8 cellular contexts compared by ENCODE assay signal in genomic region chr12:5022465-5023061, GRCh38. TPM values are rescaled to one million over a fixed set of nuclear protein-coding genes. Genes with fewer than 3 reads are reported as not detected.
DNase-seq lines count a peak whose midpoint lies in the region; ATAC-seq, FAIRE-seq and TF ChIP-seq lines count a peak whose summit lies in the region.

No MANE protein-coding gene starts in this region.

- peak; percentile 96 to 98 for TF ChIP-seq RAD21 in H1 (IDR thresholded peaks at IDR 0.05 in 1 of 2, conservative IDR thresholded peaks at IDR 0.05 in 1 of 2; ENCODE audit: low read depth in 2 of 2, low read length in 2 of 2)

- no peaks in the 10 kb centered on the region for H3K79me1 ChIP-seq in H1 (ENCODE audit: low read depth, low read length)

- no peaks in the 10 kb centered on the region for H4K20me1 ChIP-seq in H1 (replicated peaks in 1 of 2; ENCODE audit: control insufficient read depth in 1 of 2, insufficient read depth in 2 of 2, low read length in 2 of 2)

- no peak overlapping the region for H4K91ac ChIP-seq in H1 (replicated peaks; ENCODE audit: insufficient read length, low read length)

- H2BK5ac ChIP-seq in H1 (ENCODE audit: low read depth, low read length) = no peak overlapping the region

- ATAC-seq in GM21576 (IDR thresholded peaks at IDR 0.05; ENCODE audit: unreplicated experiment) = no peak

- no peak overlapping the region for H3K14ac ChIP-seq in H1 (ENCODE audit: insufficient read length)

- no peak for TF ChIP-seq POLR2A in H1 (IDR thresholded peaks at IDR 0.05; ENCODE audit: control extremely low read depth in 1 of 2, low read depth in 2 of 2, low read length in 2 of 2)

- no peak overlapping the region for H3K4ac ChIP-seq in H1 (replicated peaks; ENCODE audit: insufficient read length, low read depth, low read length)

- H3K4me3 ChIP-seq in WI38 (ENCODE audit: low read depth, low read length) (no peak overlapping the region), H1 (ENCODE audit: extremely low read depth in 1 of 4, insufficient read depth in 2 of 4, low read depth in 3 of 4, low read length in 4 of 4) (no peak overlapping the region)

- no peaks in the 10 kb centered on the region for H3K9me3 ChIP-seq in H1 (ENCODE audit: insufficient read depth in 2 of 2, low read depth in 1 of 2, low read length in 1 of 2)

- no peaks in the 10 kb centered on the region; a peak in 1 of 7 replicates for H3K27me3 ChIP-seq in H1 (replicated peaks in 1 of 4; ENCODE audit: control insufficient read depth in 3 of 4, extremely low read depth in 1 of 4, insufficient read depth in 3 of 4, low read length in 3 of 4)

- H2BK120ac ChIP-seq in H1 (replicated peaks; ENCODE audit: low read depth, low read length) = no peak overlapping the region

- CTCF ChIA-PET in H1 (lab: Charles Lee; ENCODE audit: partially characterized antibody) = interaction anchor here (0.7 to 11.1 kb wide), 35 partner anchors 8 to 722 kb away, joined by 3 to 167 read pairs (median 4); partner anchors contain the start of gene KCNA5

- H3K4me1 Mint-ChIP-seq in mesothelial cell of epicardium = peaks cover 8% of the 10 kb centered on the region

- H2AFZ ChIP-seq in H1 (ENCODE audit: low read length) = 0 out of 2 replicates have a peak overlapping the region, but pooled peaks have one; percentile 4

- peak; percentile 81 for FAIRE-seq in H1 (lab: Jason Lieb, UNC)

- no peak overlapping the region for H2BK15ac ChIP-seq in H1 (ENCODE audit: low read length)

- TF ChIP-seq CTCF in WI38 (IDR thresholded peaks at IDR 0.05; ENCODE audit: low read depth, low read length) (peak; percentile 89), H1 (IDR thresholded peaks at IDR 0.05; ENCODE audit: control extremely low read depth in 1 of 3, insufficient read depth in 1 of 3, low read depth in 1 of 3, low read length in 3 of 3) (peak; percentile 91 to 98 (median 97)), mesothelial cell of epicardium (IDR thresholded peaks at IDR 0.05; ENCODE audit: unreplicated experiment) (peak; percentile 88)

- H3K56ac ChIP-seq in H1 (replicated peaks; ENCODE audit: insufficient read length, low read depth, low read length) = no peak overlapping the region

- no peaks in the 10 kb centered on the region for H3K36me3 Mint-ChIP-seq in mesothelial cell of epicardium

- no peaks in the 10 kb centered on the region for H3K9me3 Mint-ChIP-seq in mesothelial cell of epicardium

- H2BK12ac ChIP-seq in H1 (ENCODE audit: low read depth, low read length) = 0 out of 2 replicates have a peak overlapping the region, but pooled peaks have one; percentile 19

- no peak overlapping the region for H3K23ac ChIP-seq in H1 (ENCODE audit: insufficient read length)

- H4K8ac ChIP-seq in H1 (ENCODE audit: extremely low read depth, insufficient read depth, low read length) = no peak overlapping the region

- no peaks in the 10 kb centered on the region; the same call in 1 of the 2 replicates for H3K23me2 ChIP-seq in H1 (ENCODE audit: low read depth, low read length)

- no peak overlapping the region for H3K9ac ChIP-seq in H1 (replicated peaks in 1 of 4; ENCODE audit: extremely low read depth in 1 of 4, low read depth in 3 of 4, low read length in 3 of 4)

- peak; percentile 16 for DNase-seq in activated T-cell treated with anti-CD3 and anti-CD28 coated beads for 24 hours (ENCODE audit: low read depth)
- no peak for DNase-seq in activated T-cell treated with anti-CD3 and anti-CD28 coated beads for 4 hours
- DNase-seq in NCI-H1092 (lab: John Stamatoyannopoulos, UW) = peak; percentile 32
- peak; percentile 57 to 69 for DNase-seq in H1 (ENCODE audit: low read depth in 1 of 2, low spot score in 2 of 2)
- peak in 1 of 2 experiments; percentile 65 for DNase-seq in mesothelial cell of epicardium (ENCODE audit: low spot score in 2 of 2, unreplicated experiment in 2 of 2)
- no peak for DNase-seq in NCI-H446 treated with DMSO at 0.1 percent for 48 hours (lab: John Stamatoyannopoulos, UW)

- H3K4me3 Mint-ChIP-seq in mesothelial cell of epicardium = no peak overlapping the region

- H3K4me2 ChIP-seq in H1 (ENCODE audit: insufficient read depth in 1 of 2, low read depth in 2 of 2, low read length in 2 of 2) = no peak overlapping the region

- no peak overlapping the region for H2AK5ac ChIP-seq in H1 (ENCODE audit: low read depth, low read length)

- WGBS in H1 (ENCODE audit: extremely low coverage in 1 of 2, insufficient coverage in 1 of 2, insufficient read length in 1 of 2, insufficient replicate concordance in 2 of 2, low coverage in 1 of 2, low lambda C conversion rate in 2 of 2, missing lambda C conversion rate in 1 of 2), 2 experiments = 34% methylated on average over 12 of the region's 12 CpGs; no CpG with 5 or more reads in 1 of the 2 experiments

- no peak overlapping the region for H4K5ac ChIP-seq in H1 (ENCODE audit: insufficient read length, low read depth, low read length)

- H3K79me2 ChIP-seq in H1 (ENCODE audit: control insufficient read depth in 1 of 2, insufficient read depth in 2 of 2, low read length in 2 of 2) = no peaks in the 10 kb centered on the region

- peaks cover 37% of the 10 kb centered on the region for H3K27me3 Mint-ChIP-seq in mesothelial cell of epicardium (ENCODE audit: low read depth)

- POLR2A ChIA-PET in H1 (lab: Charles Lee; ENCODE audit: partially characterized antibody) = interaction anchor here (0.8 kb wide), 1 partner anchor 40 kb away, joined by 3 read pairs; no protein-coding TSS in a partner anchor

- H3K18ac ChIP-seq in H1 (ENCODE audit: extremely low read depth, low read length) = no peak overlapping the region

- H3K27ac Mint-ChIP-seq in mesothelial cell of epicardium = no peak overlapping the region

- peak overlapping the region; percentile 41; the same call in 1 of the 2 replicates for H2BK20ac ChIP-seq in H1 (ENCODE audit: low read length)

- no peak overlapping the region for H3K27ac ChIP-seq in H1 (ENCODE audit: low read depth, low read length)

- TF ChIP-seq EP300 in H1 (IDR thresholded peaks at IDR 0.05; ENCODE audit: borderline replicate concordance in 1 of 2, low read depth in 2 of 2, low read length in 2 of 2) = no peak

- H3K4me1 ChIP-seq in H1 (replicated peaks in 1 of 4; ENCODE audit: control insufficient read depth in 3 of 4, insufficient read depth in 4 of 4, low read length in 3 of 4) = peaks cover 0 to 6% (median 2%) of the 10 kb centered on the region in 4 experiments; a peak in 4 of 7 replicates

- H3K36me3 ChIP-seq in H1 (ENCODE audit: control insufficient read depth in 2 of 4, insufficient read depth in 4 of 4, low read length in 3 of 4) = no peaks in the 10 kb centered on the region

TF ChIP-seq in H1, 55 proteins besides CTCF, POLR2A, EP300 and RAD21:
- 0 out of 4 replicates have a peak, but pooled peaks of 1 of the 2 experiments have one; percentile 36 for TF ChIP-seq SIN3A (conservative IDR thresholded peaks at IDR 0.05 in 1 of 2, IDR thresholded peaks at IDR 0.05 in 1 of 2; ENCODE audit: low read depth in 1 of 2, low read length in 2 of 2)
- TF ChIP-seq, protein P1, sequence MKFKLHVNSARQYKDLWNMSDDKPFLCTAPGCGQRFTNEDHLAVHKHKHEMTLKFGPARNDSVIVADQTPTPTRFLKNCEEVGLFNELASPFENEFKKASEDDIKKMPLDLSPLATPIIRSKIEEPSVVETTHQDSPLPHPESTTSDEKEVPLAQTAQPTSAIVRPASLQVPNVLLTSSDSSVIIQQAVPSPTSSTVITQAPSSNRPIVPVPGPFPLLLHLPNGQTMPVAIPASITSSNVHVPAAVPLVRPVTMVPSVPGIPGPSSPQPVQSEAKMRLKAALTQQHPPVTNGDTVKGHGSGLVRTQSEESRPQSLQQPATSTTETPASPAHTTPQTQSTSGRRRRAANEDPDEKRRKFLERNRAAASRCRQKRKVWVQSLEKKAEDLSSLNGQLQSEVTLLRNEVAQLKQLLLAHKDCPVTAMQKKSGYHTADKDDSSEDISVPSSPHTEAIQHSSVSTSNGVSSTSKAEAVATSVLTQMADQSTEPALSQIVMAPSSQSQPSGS (IDR thresholded peaks at IDR 0.05; ENCODE audit: low read length) = no peak
TF ChIP-seq in H1: peak in this region for 1.

RNA-seq across cellular contexts. Expression of gene KCNA5, which starts 21.1 kb away (rescaled TPM):
- total RNA-seq in H1 (2021; fragmentation: NEBNext Ultra II Directional; extraction: Animal tissue kit (Norgen Biotek cat#: 25700)) = 0.11 and 0.20 TPM in 2 replicates
- 0.29 and 0.31 TPM in 2 replicates for polyA plus RNA-seq in H1 (2011; rRNA removed)
- polyA plus RNA-seq in H1 (2011; cell fraction: cytosol; rRNA removed) = 0.32 TPM
- 0.40 TPM for polyA plus RNA-seq in H1 (2011; cell fraction: nucleus; rRNA removed)
- polyA plus RNA-seq in H1 (2012, experiment 1 of 2) = 0.13 to 0.21 TPM (median 0.17 TPM) in 3 of 4 replicates, not detected in the other
- polyA plus RNA-seq in H1 (2012, experiment 2 of 2) = 0.13 TPM
- polyA plus RNA-seq in H1 (2013, experiment 1 of 2) = 0.08 TPM
- polyA plus RNA-seq in H1 (2013, experiment 2 of 2) = 0.09 TPM
- 0.29 and 0.38 TPM in 2 replicates for polyA minus RNA-seq in H1 (2011; rRNA and poly(A)+ RNA removed)
- polyA minus RNA-seq in H1 (2011; cell fraction: cytosol; rRNA and poly(A)+ RNA removed) = not detected
- polyA minus RNA-seq in H1 (2011; cell fraction: nucleus; rRNA and poly(A)+ RNA removed) = 0.40 TPM
- total RNA-seq in mesothelial cell of epicardium = 0.60 to 0.86 TPM (median 0.80 TPM) in 3 replicates

Comparison
In these comparisons a context has a peak if more than half of its experiments do, and no peak if none do; other contexts are left out.
1. DNase-seq: peak in activated T-cell treated with anti-CD3 and anti-CD28 coated beads for 24 hours (single experiment), NCI-H1092 (single experiment) and H1 (2 of 2); none in activated T-cell treated with anti-CD3 and anti-CD28 coated beads for 4 hours (single experiment) and NCI-H446 treated with DMSO at 0.1 percent for 48 hours (single experiment).
2. Peak in every context shown above with its lines, with median percentiles within 50 percentile points of each other: CTCF ChIP-seq.